8 cellular contexts compared by ENCODE assay signal in the genomic region with DNA sequence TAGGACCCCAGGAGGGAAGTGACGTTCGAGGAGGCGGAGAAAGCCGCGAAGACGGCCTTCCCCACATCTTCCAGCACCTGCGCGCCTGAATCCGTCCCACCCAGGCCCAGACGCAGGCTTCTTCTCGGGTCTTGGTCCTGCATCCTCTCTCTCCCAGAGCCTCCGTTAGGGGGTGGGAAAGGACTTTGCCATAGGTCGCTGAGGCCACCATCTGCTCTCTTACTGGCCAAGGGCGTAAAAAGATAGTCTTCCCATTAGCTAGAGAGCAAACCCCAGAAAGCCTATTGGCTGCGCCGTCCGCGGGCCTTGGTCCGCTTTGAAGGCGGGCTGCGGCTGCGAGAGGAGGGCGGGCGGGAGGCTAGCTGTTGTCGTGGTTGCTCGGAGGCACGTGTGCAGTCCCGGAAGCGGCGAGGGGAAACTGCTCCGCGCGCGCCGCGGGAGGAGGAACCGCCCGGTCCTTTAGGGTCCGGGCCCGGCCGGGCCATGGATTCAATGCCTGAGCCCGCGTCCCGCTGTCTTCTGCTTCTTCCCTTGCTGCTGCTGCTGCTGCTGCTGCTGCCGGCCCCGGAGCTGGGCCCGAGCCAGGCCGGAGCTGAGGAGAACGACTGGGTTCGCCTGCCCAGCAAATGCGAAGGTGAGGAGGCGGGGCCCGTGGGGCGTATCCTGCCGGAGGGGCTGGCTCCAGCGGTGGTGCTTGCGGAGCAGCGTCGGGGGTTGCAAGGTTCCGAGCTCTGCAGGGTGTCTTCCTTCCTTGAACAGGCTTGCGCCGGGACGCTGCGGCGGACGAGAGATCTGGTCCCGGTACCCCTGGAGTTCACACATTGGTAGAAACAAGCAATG. TPM values are rescaled to one million over a fixed set of nuclear protein-coding genes. Genes with fewer than 3 reads are reported as not detected.
DNase-seq lines count a peak whose midpoint lies in the region; ATAC-seq and TF ChIP-seq lines count a peak whose summit lies in the region.

A gene (plus strand): TSS at position 393 of the 840 bp plus-strand sequence. CDS start 91 bp downstream, at position 484.

- peak within 1 kb of the TSS; percentile 81 for H3K4me3 ChIP-seq in LNCaP clone FGC (ENCODE audit: low read depth, low read length)
- peak within 1 kb of the TSS; percentile 68 to 92 (median 82) for H3K4me3 ChIP-seq in fibroblast of lung (replicated peaks in 1 of 4; ENCODE audit: control extremely low read depth in 1 of 4, insufficient read depth in 1 of 4, low read depth in 3 of 4, low read length in 4 of 4)

- DNase-seq in Daoy (ENCODE audit: low read depth) (peak; percentile 99), GOT3 (lab: John Stamatoyannopoulos, UW) (peak; percentile 74), LNCaP clone FGC (ENCODE audit: low read depth) (peak; percentile 96), RWPE1 (ENCODE audit: low spot score) (peak; percentile 93), fibroblast of lung (ENCODE audit: low read depth in 2 of 2) (peak; percentile 96 to 99)
- DNase-seq in naive thymus-derived CD8-positive, alpha-beta T cell: peak; percentile 87 to 97 (median 94)
- DNase-seq in stimulated activated naive CD4-positive, alpha-beta T cell (lab: John Stamatoyannopoulos, UW): peak; percentile 88 to 96 (median 93)

- H3K4me3 Mint-ChIP-seq in activated T-helper 17 cell treated with anti-CD3 and anti-CD28 coated beads, Interleukin-2, amount 50 U/mL, for 72 hours: peak within 1 kb of the TSS; percentile 92
- peak within 1 kb of the TSS; percentile 92 to 100 (median 96) for H3K4me3 Mint-ChIP-seq in naive thymus-derived CD8-positive, alpha-beta T cell

- TF ChIP-seq CTCF in LNCaP clone FGC (IDR thresholded peaks at IDR 0.05; ENCODE audit: control insufficient read depth, extremely low read depth, insufficient read depth) (no peak), RWPE1 (conservative IDR thresholded peaks at IDR 0.05; ENCODE audit: low read depth) (no peak), fibroblast of lung (conservative IDR thresholded peaks at IDR 0.05 in 1 of 2, IDR thresholded peaks at IDR 0.05 in 1 of 2; ENCODE audit: low read depth in 1 of 2, low read length in 2 of 2) (no peak)

- peak within 1 kb of the TSS; percentile 71 for H3K9ac ChIP-seq in fibroblast of lung (ENCODE audit: insufficient read depth, low read length)

- H2AFZ ChIP-seq in fibroblast of lung (ENCODE audit: low read length): peak within 1 kb of the TSS; percentile 79

- no peaks in the 10 kb centered on the region for H3K9me3 ChIP-seq in fibroblast of lung (ENCODE audit: control insufficient read depth, insufficient read depth, low read depth, low read length)

- peak within 1 kb of the TSS; percentile 96 for H3K27ac ChIP-seq in RWPE1
- H3K27ac ChIP-seq in fibroblast of lung (ENCODE audit: insufficient read depth, low read length): peak within 1 kb of the TSS; percentile 86

- H3K27me3 Mint-ChIP-seq in activated T-helper 17 cell treated with anti-CD3 and anti-CD28 coated beads, Interleukin-2, amount 50 U/mL, for 72 hours: no peaks in the 10 kb centered on the region
- H3K27me3 Mint-ChIP-seq in naive thymus-derived CD8-positive, alpha-beta T cell: no peaks in the 10 kb centered on the region

- H3K36me3 ChIP-seq in fibroblast of lung (ENCODE audit: control insufficient read depth, insufficient read depth, low read length): peaks cover 2% of the 10 kb centered on the region

- POLR2A ChIA-PET in RWPE1 (lab: Yijun Ruan, JAX; ENCODE audit: low non-redundant PET): interaction anchor here (0.7 to 1.3 kb wide), 5 partner anchors 45 to 148 kb away, joined by 3 to 9 read pairs (median 7); a partner anchor contains a TSS
- POLR2A ChIA-PET in naive thymus-derived CD8-positive, alpha-beta T cell (lab: Charles Lee): interaction anchor here (0.6 to 5.2 kb wide), 64 partner anchors 9 to 1851 kb away, joined by 3 to 144 read pairs (median 5); a partner anchor contains a TSS

- H3K9me3 Mint-ChIP-seq in activated T-helper 17 cell treated with anti-CD3 and anti-CD28 coated beads, Interleukin-2, amount 50 U/mL, for 72 hours: no peaks in the 10 kb centered on the region
- H3K9me3 Mint-ChIP-seq in naive thymus-derived CD8-positive, alpha-beta T cell: no peaks in the 10 kb centered on the region

- H4K20me1 ChIP-seq in fibroblast of lung (ENCODE audit: control insufficient read depth, extremely low read depth, insufficient read depth, low read length): no peaks in the 10 kb centered on the region

- H3K4me1 Mint-ChIP-seq in activated T-helper 17 cell treated with anti-CD3 and anti-CD28 coated beads, Interleukin-2, amount 50 U/mL, for 72 hours: peaks cover 27% of the 10 kb centered on the region
- H3K4me1 Mint-ChIP-seq in naive thymus-derived CD8-positive, alpha-beta T cell: peaks cover 32 to 60% (median 56%) of the 10 kb centered on the region in 4 donors

- no peaks in the 10 kb centered on the region for H3K27me3 ChIP-seq in fibroblast of lung (ENCODE audit: control insufficient read depth, insufficient read depth, low read length)

- H3K4me2 ChIP-seq in fibroblast of lung (ENCODE audit: extremely low read depth, insufficient read depth, low read length): peak within 1 kb of the TSS; percentile 84

- H3K27ac Mint-ChIP-seq in activated T-helper 17 cell treated with anti-CD3 and anti-CD28 coated beads, Interleukin-2, amount 50 U/mL, for 72 hours: peak within 1 kb of the TSS; percentile 97
- H3K27ac Mint-ChIP-seq in naive thymus-derived CD8-positive, alpha-beta T cell: peak within 1 kb of the TSS; percentile 97 to 100 (median 99)

- peaks cover 21% of the 10 kb centered on the region for H3K79me2 ChIP-seq in fibroblast of lung (ENCODE audit: control insufficient read depth, insufficient read depth, low read length)

- peaks cover 3% of the 10 kb centered on the region for H3K4me1 ChIP-seq in fibroblast of lung (ENCODE audit: control insufficient read depth, extremely low read depth, insufficient read depth, low read length)

- CTCF ChIA-PET in RWPE1 (lab: Yijun Ruan, JAX): interaction anchor here (0.6 to 0.7 kb wide), 2 partner anchors 13 to 38 kb away, joined by 3 read pairs; no protein-coding TSS in a partner anchor

- H3K36me3 Mint-ChIP-seq in activated T-helper 17 cell treated with anti-CD3 and anti-CD28 coated beads, Interleukin-2, amount 50 U/mL, for 72 hours (ENCODE audit: low read depth): peaks cover 50% of the 10 kb centered on the region
- peaks cover 0 to 26% (median 0%) of the 10 kb centered on the region in 3 donors for H3K36me3 Mint-ChIP-seq in naive thymus-derived CD8-positive, alpha-beta T cell

- peak; percentile 89 for ATAC-seq in activated T-helper 17 cell treated with anti-CD3 and anti-CD28 coated beads, Interleukin-2, amount 50 U/mL, for 72 hours (replicated peaks)
- ATAC-seq in naive thymus-derived CD8-positive, alpha-beta T cell: peak; percentile 82

RNA-seq across cellular contexts. Expression of the gene that starts here (rescaled TPM):
- total RNA-seq in Daoy (2014; rRNA removed; shearing (Covaris generic)): 33.4 and 45.0 TPM in 2 replicates
- total RNA-seq in activated T-helper 17 cell treated with anti-CD3 and anti-CD28 coated beads, Interleukin-2, amount 50 U/mL, for 72 hours: 10 to 100 TPM; 28.5 to 30.5 TPM
- 23.9 and 30.4 TPM in 2 replicates for total RNA-seq in fibroblast of lung
- 30.3 and 38.8 TPM in 2 replicates for polyA plus RNA-seq in fibroblast of lung
- polyA plus RNA-seq in fibroblast of lung (2012): 29.5 and 35.6 TPM in 2 replicates
- 20.7 and 28.8 TPM in 2 replicates for polyA minus RNA-seq in fibroblast of lung (ENCODE audit: low replicate concordance)
- 100 to 1,000 TPM; 102 to 103 TPM for total RNA-seq in naive thymus-derived CD8-positive, alpha-beta T cell
- polyA plus RNA-seq in naive thymus-derived CD8-positive, alpha-beta T cell: 100 to 1,000 TPM in 2 of 3 donors, 10 to 100 TPM in 1; 90.3 to 158 (median 124) TPM

Comparison
In these comparisons a context has a peak if more than half of its experiments do, and no peak if none do; other contexts are left out.
1. Peak in every context shown above with its lines: DNase-seq, ATAC-seq, H3K4me3 ChIP-seq and H3K27ac ChIP-seq.